34 cellular contexts compared by ENCODE assay signal in genomic region chr12:14871247-14871646, GRCh38. TPM values are rescaled to one million over a fixed set of nuclear protein-coding genes. Genes with fewer than 3 reads are reported as not detected.
"Had no signal": no experiment of that assay in that cellular context is flagged by ENCODE, and none has a peak within 500 bp of the region (broad histone marks: within the 10 kb centered on the region; RNA-seq: fewer than 3 reads in every experiment).

No MANE protein-coding gene starts in this region.

- H3K27ac ChIP-seq: brain microvascular endothelial cell, esophagus muscularis mucosa, foreskin keratinocyte, gastrocnemius medialis, heart left ventricle had no signal

- H3K27me3 ChIP-seq: brain microvascular endothelial cell, esophagus muscularis mucosa, foreskin keratinocyte, gastrocnemius medialis, heart left ventricle had no signal

- H3K36me3 ChIP-seq: brain microvascular endothelial cell, esophagus muscularis mucosa, gastrocnemius medialis, heart left ventricle had no signal

- DNase-seq: activated CD4-positive, alpha-beta memory T cell treated with anti-CD3 and anti-CD28 coated beads for 36 hours; activated CD4-positive, alpha-beta T cell treated with anti-CD3 and anti-CD28 coated beads for 36 hours; activated CD4-positive, alpha-beta T cell treated with anti-CD3 and anti-CD28 coated beads, Interleukin-2, amount 10 ng/mL, durations not matched to agents 24 days and 14 days; activated CD4-positive, CD25-positive, alpha-beta regulatory T cell; activated CD4-positive, CD25-positive, alpha-beta regulatory T cell treated with anti-CD3 and anti-CD28 coated beads, Interleukin-2, amount 50 U/mL, for 72 hours; activated CD8-positive, alpha-beta memory T cell treated with anti-CD3 and anti-CD28 coated beads, Interleukin-2, amount 10 ng/mL, durations not matched to agents 7 days and 5 days; activated CD8-positive, alpha-beta memory T cell treated with anti-CD3 and anti-CD28 coated beads, Interleukin-2, amount 50 U/mL, for 4 hours; activated CD8-positive, alpha-beta T cell treated with anti-CD3 and anti-CD28 coated beads, Interleukin-2, amount 10 ng/mL, durations not matched to agents 7 days and 5 days; activated effector memory CD4-positive, alpha-beta T cell treated with anti-CD3 and anti-CD28 coated beads, Interleukin-2, amount 50 U/mL, for 16 hours; activated naive CD4-positive, alpha-beta T cell treated with anti-CD3 and anti-CD28 coated beads for 36 hours; activated naive CD8-positive, alpha-beta T cell treated with anti-CD3 and anti-CD28 coated beads for 36 hours; activated T-cell treated with anti-CD3 and anti-CD28 coated beads, Interleukin-2, amount 50 U/mL, for 1 hour; activated T-cell treated with anti-CD3 and anti-CD28 coated beads, Interleukin-2, amount 50 U/mL, for 48 hours; amniotic stem cell; anterior cingulate cortex; brain microvascular endothelial cell; cortex of kidney; dermis blood vessel endothelial cell; effector CD4-positive, alpha-beta T cell; effector memory CD8-positive, alpha-beta T cell; erythroblast; foreskin keratinocyte; gastrocnemius medialis; glutamatergic neuron; heart left ventricle; T-helper 2 cell had no signal

- H3K4me1 ChIP-seq: foreskin keratinocyte, gastrocnemius medialis had no signal

- FAIRE-seq: astrocyte, bronchial epithelial cell, colon had no signal

- H3K9me3 ChIP-seq: gastrocnemius medialis had no signal

- H3K4me3 ChIP-seq: esophagus muscularis mucosa, gastrocnemius medialis, heart left ventricle had no signal

- ATAC-seq: activated CD4-positive, alpha-beta T cell treated with anti-CD3 and anti-CD28 coated beads for 36 hours; activated CD8-positive, alpha-beta memory T cell treated with anti-CD3 and anti-CD28 coated beads, Interleukin-2, amount 10 ng/mL, durations not matched to agents 7 days and 5 days; activated CD8-positive, alpha-beta T cell treated with anti-CD3 and anti-CD28 coated beads, Interleukin-2, amount 10 ng/mL, durations not matched to agents 7 days and 5 days; effector memory CD8-positive, alpha-beta T cell; foreskin keratinocyte; gastrocnemius medialis; heart left ventricle had no signal

RNA-seq across cellular contexts. Expression of gene MGP, which starts 14.4 kb away (rescaled TPM):
- total RNA-seq: activated CD4-positive, alpha-beta memory T cell treated with anti-CD3 and anti-CD28 coated beads for 36 hours; activated CD4-positive, alpha-beta T cell treated with anti-CD3 and anti-CD28 coated beads for 36 hours; activated CD4-positive, alpha-beta T cell treated with anti-CD3 and anti-CD28 coated beads, Interleukin-2, amount 10 ng/mL, durations not matched to agents 24 days and 14 days; activated CD8-positive, alpha-beta memory T cell treated with anti-CD3 and anti-CD28 coated beads for 36 hours; activated CD8-positive, alpha-beta memory T cell treated with anti-CD3 and anti-CD28 coated beads, Interleukin-2, amount 10 ng/mL, durations not matched to agents 7 days and 5 days; activated naive CD4-positive, alpha-beta T cell treated with anti-CD3 and anti-CD28 coated beads for 36 hours; activated naive CD8-positive, alpha-beta T cell treated with anti-CD3 and anti-CD28 coated beads for 36 hours; activated T-helper 1 cell treated with anti-CD3 and anti-CD28 coated beads, Interleukin-12 subunit alpha, Interleukin-12 subunit beta, Interleukin-2, Interleukin-4 antibody, amounts not matched to agents 30 ng/mL and 10 ng/mL and 1 ng/mL, durations not matched to agents 14 hours and 24 hours and 36 hours; activated T-helper 2 cell treated with anti-CD3 and anti-CD28 coated beads, Interferon-gamma antibody, Interleukin-2, Interleukin-4, amounts not matched to agents 10 μg/mL and 5 μg/mL and 100 μg/mL, durations not matched to agents 14 hours and 24 hours and 36 hours; astrocyte; foreskin keratinocyte had no signal
- polyA plus RNA-seq: foreskin keratinocyte had no signal

RNA-seq across cellular contexts. Expression of gene ART4, which starts 27.9 kb away (rescaled TPM):
- total RNA-seq: activated CD4-positive, alpha-beta memory T cell treated with anti-CD3 and anti-CD28 coated beads for 36 hours; activated CD4-positive, alpha-beta T cell treated with anti-CD3 and anti-CD28 coated beads for 36 hours; activated CD4-positive, alpha-beta T cell treated with anti-CD3 and anti-CD28 coated beads, Interleukin-2, amount 10 ng/mL, durations not matched to agents 24 days and 14 days; activated CD8-positive, alpha-beta memory T cell treated with anti-CD3 and anti-CD28 coated beads for 36 hours; activated CD8-positive, alpha-beta memory T cell treated with anti-CD3 and anti-CD28 coated beads, Interleukin-2, amount 10 ng/mL, durations not matched to agents 7 days and 5 days; activated CD8-positive, alpha-beta T cell treated with anti-CD3 and anti-CD28 coated beads, Interleukin-2, amount 10 ng/mL, durations not matched to agents 7 days and 5 days; activated naive CD4-positive, alpha-beta T cell treated with anti-CD3 and anti-CD28 coated beads for 36 hours; activated naive CD8-positive, alpha-beta T cell treated with anti-CD3 and anti-CD28 coated beads for 36 hours; activated T-helper 1 cell treated with anti-CD3 and anti-CD28 coated beads, Interleukin-12 subunit alpha, Interleukin-12 subunit beta, Interleukin-2, Interleukin-4 antibody, amounts not matched to agents 30 ng/mL and 10 ng/mL and 1 ng/mL, durations not matched to agents 14 hours and 24 hours and 36 hours; activated T-helper 2 cell treated with anti-CD3 and anti-CD28 coated beads, Interferon-gamma antibody, Interleukin-2, Interleukin-4, amounts not matched to agents 10 μg/mL and 5 μg/mL and 100 μg/mL, durations not matched to agents 14 hours and 24 hours and 36 hours; astrocyte; bronchial epithelial cell; foreskin keratinocyte had no signal
- polyA plus RNA-seq: foreskin keratinocyte had no signal

RNA-seq across cellular contexts. Expression of gene SMCO3, which starts 57.3 kb away (rescaled TPM):
- total RNA-seq: activated CD4-positive, alpha-beta memory T cell treated with anti-CD3 and anti-CD28 coated beads for 36 hours; activated CD4-positive, alpha-beta T cell treated with anti-CD3 and anti-CD28 coated beads for 36 hours; activated CD4-positive, alpha-beta T cell treated with anti-CD3 and anti-CD28 coated beads, Interleukin-2, amount 10 ng/mL, durations not matched to agents 24 days and 14 days; activated CD8-positive, alpha-beta memory T cell treated with anti-CD3 and anti-CD28 coated beads for 36 hours; activated CD8-positive, alpha-beta memory T cell treated with anti-CD3 and anti-CD28 coated beads, Interleukin-2, amount 10 ng/mL, durations not matched to agents 7 days and 5 days; activated CD8-positive, alpha-beta T cell treated with anti-CD3 and anti-CD28 coated beads, Interleukin-2, amount 10 ng/mL, durations not matched to agents 7 days and 5 days; activated naive CD4-positive, alpha-beta T cell treated with anti-CD3 and anti-CD28 coated beads for 36 hours; activated naive CD8-positive, alpha-beta T cell treated with anti-CD3 and anti-CD28 coated beads for 36 hours; activated T-helper 1 cell treated with anti-CD3 and anti-CD28 coated beads, Interleukin-12 subunit alpha, Interleukin-12 subunit beta, Interleukin-2, Interleukin-4 antibody, amounts not matched to agents 30 ng/mL and 10 ng/mL and 1 ng/mL, durations not matched to agents 14 hours and 24 hours and 36 hours; activated T-helper 2 cell treated with anti-CD3 and anti-CD28 coated beads, Interferon-gamma antibody, Interleukin-2, Interleukin-4, amounts not matched to agents 10 μg/mL and 5 μg/mL and 100 μg/mL, durations not matched to agents 14 hours and 24 hours and 36 hours; bronchial epithelial cell; cardiac septum; foreskin keratinocyte had no signal
- polyA plus RNA-seq: foreskin keratinocyte had no signal
